7 cellular contexts compared by ENCODE assay signal in the genomic region with DNA sequence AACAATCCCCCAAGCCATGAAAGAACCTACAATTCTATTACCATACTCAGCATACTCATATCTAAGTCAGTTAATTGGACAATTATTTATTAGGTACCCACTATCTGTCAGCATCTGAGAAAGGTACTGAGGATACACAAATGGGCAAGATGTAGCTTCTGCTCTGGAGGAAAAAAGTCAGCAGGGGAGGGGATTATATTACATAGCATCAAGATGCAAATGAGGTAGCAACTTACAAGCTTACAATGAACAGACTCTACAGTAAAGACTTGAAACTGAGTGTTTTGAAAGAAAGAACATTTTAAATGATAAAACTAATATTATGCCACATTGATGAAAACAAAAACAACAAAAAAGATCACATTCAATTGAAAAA.
"Had no signal": no experiment of that assay in that cellular context is flagged by ENCODE, and none has a peak within 500 bp of the region (broad histone marks: within the 10 kb centered on the region; RNA-seq: fewer than 3 reads in every experiment).

No MANE protein-coding gene starts in this region.

- H3K27me3 Mint-ChIP-seq: IgD-negative memory B cell had no signal

- ATAC-seq: HCT116, HepG2 had no signal

- H3K4me3 Mint-ChIP-seq: IgD-negative memory B cell had no signal

- DNase-seq: GM23248, GOT3, H7, KBM-7 had no signal
